In the genomic region with DNA sequence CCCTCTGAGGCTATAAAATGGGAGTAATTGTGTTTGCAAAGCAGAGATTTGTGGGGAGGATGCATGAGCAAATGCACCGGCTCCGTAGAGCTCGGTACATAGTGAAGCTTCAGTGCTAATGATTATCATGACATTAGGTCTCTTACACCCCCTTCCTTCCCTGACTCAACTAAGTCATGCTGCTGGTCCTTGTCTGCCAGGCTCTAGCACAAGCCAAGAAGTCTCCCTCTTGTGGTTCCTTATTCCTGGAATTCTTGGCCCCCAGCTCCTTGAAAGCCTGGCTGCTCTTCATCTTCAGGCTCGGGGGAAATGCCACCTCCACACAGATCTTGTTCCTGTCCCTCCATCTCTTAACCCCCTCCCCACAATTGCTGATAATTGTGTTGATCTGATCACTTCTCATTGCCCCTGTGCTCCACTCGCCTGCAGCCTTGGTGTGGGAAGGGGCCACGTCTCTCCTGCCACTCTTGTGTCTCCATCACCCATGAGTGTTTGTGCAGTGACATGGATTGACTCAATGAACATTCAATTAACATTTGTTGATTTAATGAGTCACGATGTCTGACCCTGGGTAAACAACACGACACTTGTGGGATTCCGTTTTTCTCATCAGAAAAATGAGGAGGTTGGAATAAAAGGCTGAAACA, we compare ENCODE assay signal across 18 cellular contexts. TPM values are rescaled to one million over a fixed set of nuclear protein-coding genes. Genes with fewer than 3 reads are reported as not detected.
DNase-seq lines count a peak whose midpoint lies in the region; ATAC-seq, FAIRE-seq and TF ChIP-seq lines count a peak whose summit lies in the region.
"Had no signal": no experiment of that assay in that cellular context is flagged by ENCODE, and none has a peak within 500 bp of the region (broad histone marks: within the 10 kb centered on the region; RNA-seq: fewer than 3 reads in every experiment).

No MANE protein-coding gene starts in this region.

- H2AK5ac ChIP-seq in H1 (ENCODE audit: low read depth, low read length) (no peak overlapping the region), neuronal stem cell (ENCODE audit: low read depth, low read length) (no peak overlapping the region)

- no peak overlapping the region for H2BK5ac ChIP-seq in H1 (ENCODE audit: low read depth, low read length)
- H2BK5ac ChIP-seq in neuronal stem cell (ENCODE audit: low read length): no peak overlapping the region

- H3K56ac ChIP-seq in H1 (replicated peaks; ENCODE audit: insufficient read length, low read depth, low read length): no peak overlapping the region

- peak overlapping the region; percentile 6; the same call in 1 of the 2 replicates for H2BK15ac ChIP-seq in H1 (ENCODE audit: low read length)
- H2BK15ac ChIP-seq in neuronal stem cell (ENCODE audit: low read length): no peak overlapping the region

- no peaks in the 10 kb centered on the region for H3K79me2 ChIP-seq in H1 (ENCODE audit: control insufficient read depth in 1 of 2, insufficient read depth in 2 of 2, low read length in 2 of 2)

- no peak overlapping the region for H4K91ac ChIP-seq in H1 (replicated peaks; ENCODE audit: insufficient read length, low read length)
- no peak overlapping the region for H4K91ac ChIP-seq in neuronal stem cell (ENCODE audit: low read depth, low read length, poor library complexity)

- H2AFZ ChIP-seq in H1 (ENCODE audit: low read length) (no peak overlapping the region), neuronal stem cell (ENCODE audit: low read length) (no peak overlapping the region)

- H3K14ac ChIP-seq in H1 (ENCODE audit: insufficient read length) (no peak overlapping the region), neuronal stem cell (ENCODE audit: low read length) (no peak overlapping the region)

- H4K5ac ChIP-seq in H1 (ENCODE audit: insufficient read length, low read depth, low read length): no peak overlapping the region

- no peak overlapping the region for H3K4me2 ChIP-seq in H1 (ENCODE audit: insufficient read depth in 1 of 2, low read depth in 2 of 2, low read length in 2 of 2)
- no peak overlapping the region for H3K4me2 ChIP-seq in neuronal stem cell (ENCODE audit: insufficient read depth, low read length, poor library complexity, severe bottlenecking)

- H2BK120ac ChIP-seq in H1 (replicated peaks; ENCODE audit: low read depth, low read length) (no peak overlapping the region), neuronal stem cell (ENCODE audit: low read depth, low read length) (no peak overlapping the region)

- peak; percentile 78 for DNase-seq in DMS53 (lab: John Stamatoyannopoulos, UW)
- DNase-seq in LoVo (ENCODE audit: low spot score): peak; percentile 43
- no peak for DNase-seq in H1 (ENCODE audit: low read depth in 1 of 2, low spot score in 2 of 2)
- no peak for DNase-seq in neuronal stem cell (ENCODE audit: low spot score)
- no peak for DNase-seq in Right ventricle myocardium superior
- DNase-seq in stimulated activated CD8-positive, alpha-beta memory T cell treated with anti-CD3 and anti-CD28 coated beads, Interleukin-4, amount 100 ng/mL, for 48 hours: no peak
- DNase-seq in body of pancreas: no peak
- DNase-seq: activated naive CD8-positive, alpha-beta T cell treated with anti-CD3 and anti-CD28 coated beads for 36 hours; lower lobe of right lung; natural killer cell; NCI-H2081 treated with DMSO at 0.1 percent for 48 hours had no signal

- FAIRE-seq in H1 (lab: Jason Lieb, UNC): no peak
- FAIRE-seq: small intestine had no signal

- TF ChIP-seq CTCF in H1 (IDR thresholded peaks at IDR 0.05; ENCODE audit: control extremely low read depth in 1 of 3, insufficient read depth in 1 of 3, low read depth in 1 of 3, low read length in 3 of 3) (no peak), body of pancreas (IDR thresholded peaks at IDR 0.05) (no peak)

- WGBS in H1 (ENCODE audit: extremely low coverage in 1 of 2, insufficient coverage in 1 of 2, insufficient read length in 1 of 2, insufficient replicate concordance in 2 of 2, low coverage in 1 of 2, low lambda C conversion rate in 2 of 2, missing lambda C conversion rate in 1 of 2), 2 experiments: 49% methylated on average over 9 of the region's 9 CpGs; no CpG with 5 or more reads in 1 of the 2 experiments
- no CpG with 5 or more reads among the region's 9 CpGs for WGBS in neuronal stem cell (ENCODE audit: extremely low coverage in 2 of 2, insufficient read length in 2 of 2, insufficient replicate concordance in 1 of 2), 2 donors
- 21 to 29% methylated on average over 9 of the region's 9 CpGs for WGBS in body of pancreas, 2 donors

- no peak for TF ChIP-seq EP300 in H1 (IDR thresholded peaks at IDR 0.05; ENCODE audit: borderline replicate concordance in 1 of 2, low read depth in 2 of 2, low read length in 2 of 2)

- TF ChIP-seq RAD21 in H1 (IDR thresholded peaks at IDR 0.05 in 1 of 2, conservative IDR thresholded peaks at IDR 0.05 in 1 of 2; ENCODE audit: low read depth in 2 of 2, low read length in 2 of 2): peak in 1 of 2 experiments; percentile 26; a peak in 2 of 4 replicates

- no peak overlapping the region for H3K27ac ChIP-seq in H1 (ENCODE audit: low read depth, low read length)
- H3K27ac ChIP-seq in neuronal stem cell (replicated peaks; ENCODE audit: low read length): no peak overlapping the region
- H3K27ac ChIP-seq in body of pancreas: no peak overlapping the region

- intact Hi-C loops in Right ventricle myocardium superior (cut with DNase I): loop anchor here (2.0 kb wide), 1 partner anchor 221 kb away; no protein-coding TSS in a partner anchor
- intact Hi-C loops in body of pancreas (cut with DNase I): loop anchor here (5.0 kb wide), 1 partner anchor 220 kb away; no protein-coding TSS in a partner anchor

- TF ChIP-seq POLR2A in H1 (IDR thresholded peaks at IDR 0.05; ENCODE audit: control extremely low read depth in 1 of 2, low read depth in 2 of 2, low read length in 2 of 2) (no peak), body of pancreas (IDR thresholded peaks at IDR 0.05) (no peak)

- no peaks in the 10 kb centered on the region for H3K4me1 ChIP-seq in H1 (replicated peaks in 1 of 4; ENCODE audit: control insufficient read depth in 3 of 4, insufficient read depth in 4 of 4, low read length in 3 of 4)
- no peaks in the 10 kb centered on the region for H3K4me1 ChIP-seq in neuronal stem cell (ENCODE audit: control insufficient read depth in 2 of 2, insufficient read depth in 1 of 2, low read depth in 1 of 2, low read length in 2 of 2)
- H3K4me1 ChIP-seq in body of pancreas: peaks cover 10% of the 10 kb centered on the region

- POLR2A ChIA-PET in H1 (lab: Charles Lee; ENCODE audit: partially characterized antibody): no interaction called here

- H3K4me3 ChIP-seq in H1 (ENCODE audit: extremely low read depth in 1 of 4, insufficient read depth in 2 of 4, low read depth in 3 of 4, low read length in 4 of 4) (no peak overlapping the region), neuronal stem cell (ENCODE audit: low read length in 2 of 2) (no peak overlapping the region), body of pancreas (no peak overlapping the region)
- H3K4me3 ChIP-seq: lower lobe of right lung, MG63, transverse colon had no signal

- CTCF ChIA-PET in H1 (lab: Charles Lee; ENCODE audit: partially characterized antibody): interaction anchor here (0.6 to 5.0 kb wide), 53 partner anchors 9 to 581 kb away, joined by 3 to 95 read pairs (median 5); a partner anchor contains a TSS

- H3K9ac ChIP-seq in H1 (replicated peaks in 1 of 4; ENCODE audit: extremely low read depth in 1 of 4, low read depth in 3 of 4, low read length in 3 of 4): no peak overlapping the region
- no peak overlapping the region for H3K9ac ChIP-seq in neuronal stem cell (ENCODE audit: low read depth, low read length, poor library complexity)

- no peaks in the 10 kb centered on the region for H3K36me3 ChIP-seq in H1 (ENCODE audit: control insufficient read depth in 2 of 4, insufficient read depth in 4 of 4, low read length in 3 of 4)
- no peaks in the 10 kb centered on the region for H3K36me3 ChIP-seq in neuronal stem cell (replicated peaks in 1 of 2; ENCODE audit: control insufficient read depth in 2 of 2, insufficient read depth in 2 of 2, low read length in 2 of 2)
- no peaks in the 10 kb centered on the region for H3K36me3 ChIP-seq in body of pancreas (replicated peaks in 1 of 2; ENCODE audit: insufficient read depth in 1 of 2, low read depth in 2 of 2)
- H3K36me3 ChIP-seq: ascending aorta, lower lobe of right lung, MG63, ovary, transverse colon had no signal

- H3K79me1 ChIP-seq in H1 (ENCODE audit: low read depth, low read length): no peaks in the 10 kb centered on the region
- no peaks in the 10 kb centered on the region for H3K79me1 ChIP-seq in neuronal stem cell (ENCODE audit: low read depth, low read length)

- no peak overlapping the region for H4K8ac ChIP-seq in H1 (ENCODE audit: extremely low read depth, insufficient read depth, low read length)
- no peak overlapping the region for H4K8ac ChIP-seq in neuronal stem cell (ENCODE audit: low read depth, low read length)

- H3K27me3 ChIP-seq in H1 (replicated peaks in 1 of 4; ENCODE audit: control insufficient read depth in 3 of 4, extremely low read depth in 1 of 4, insufficient read depth in 3 of 4, low read length in 3 of 4) (no peaks in the 10 kb centered on the region; a peak in 1 of 7 replicates), neuronal stem cell (ENCODE audit: control insufficient read depth in 3 of 3, insufficient read depth in 3 of 3, low read depth in 1 of 3, low read length in 3 of 3) (peaks cover 0 to 7% (median 0%) of the 10 kb centered on the region in 3 experiments), body of pancreas (no peaks in the 10 kb centered on the region)
- H3K27me3 ChIP-seq: ascending aorta, ovary, transverse colon had no signal

- H2BK12ac ChIP-seq in H1 (ENCODE audit: low read depth, low read length) (no peak overlapping the region), neuronal stem cell (ENCODE audit: low read length) (no peak overlapping the region)

- no peaks in the 10 kb centered on the region for H3K23me2 ChIP-seq in H1 (ENCODE audit: low read depth, low read length)

- H3K18ac ChIP-seq in H1 (ENCODE audit: extremely low read depth, low read length): no peak overlapping the region
- H3K18ac ChIP-seq in neuronal stem cell (ENCODE audit: low read length): peak overlapping the region; percentile 76

- H3K4ac ChIP-seq in H1 (replicated peaks; ENCODE audit: insufficient read length, low read depth, low read length): no peak overlapping the region
- H3K4ac ChIP-seq in neuronal stem cell (ENCODE audit: low read length): no peak overlapping the region

- ATAC-seq in Right ventricle myocardium superior (ENCODE audit: poor library complexity) (no peak), GM21360 (IDR thresholded peaks at IDR 0.05; ENCODE audit: unreplicated experiment) (no peak), body of pancreas (no peak)

- no peak overlapping the region for H2BK20ac ChIP-seq in H1 (ENCODE audit: low read length)

- H3K9me3 ChIP-seq in H1 (ENCODE audit: insufficient read depth in 2 of 2, low read depth in 1 of 2, low read length in 1 of 2) (no peaks in the 10 kb centered on the region; a peak in 1 of 4 replicates), neuronal stem cell (replicated peaks in 1 of 2; ENCODE audit: control insufficient read depth in 2 of 2, insufficient read depth in 1 of 2, low read depth in 1 of 2, low read length in 2 of 2) (no peaks in the 10 kb centered on the region), body of pancreas (no peaks in the 10 kb centered on the region)
- H3K9me3 ChIP-seq: lower lobe of right lung, ovary had no signal

- no peaks in the 10 kb centered on the region for H4K20me1 ChIP-seq in H1 (replicated peaks in 1 of 2; ENCODE audit: control insufficient read depth in 1 of 2, insufficient read depth in 2 of 2, low read length in 2 of 2)

- H3K23ac ChIP-seq in H1 (ENCODE audit: insufficient read length) (no peak overlapping the region), neuronal stem cell (ENCODE audit: low read depth, low read length, poor library complexity) (no peak overlapping the region)

RNA-seq across cellular contexts. Expression of a gene that starts 45.8 kb away (rescaled TPM):
- total RNA-seq in H1 (2021; fragmentation: NEBNext Ultra II Directional; extraction: Animal tissue kit (Norgen Biotek cat#: 25700)): 12.3 and 13.2 TPM in 2 replicates
- 4.8 and 7.5 TPM in 2 replicates for polyA plus RNA-seq in H1 (2011; rRNA removed)
- polyA plus RNA-seq in H1 (2011; cell fraction: cytosol; rRNA removed): 5.8 TPM
- 9.6 TPM for polyA plus RNA-seq in H1 (2011; cell fraction: nucleus; rRNA removed)
- polyA plus RNA-seq in H1 (2012, experiment 1 of 2): 5.6 to 7.7 TPM (median 5.9 TPM) in 4 replicates
- 2.1 TPM for polyA plus RNA-seq in H1 (2012, experiment 2 of 2)
- polyA plus RNA-seq in H1 (2013, experiment 1 of 2): 6.5 TPM
- polyA plus RNA-seq in H1 (2013, experiment 2 of 2): 7.3 TPM
- 23.0 and 28.8 TPM in 2 replicates for polyA minus RNA-seq in H1 (2011; rRNA and poly(A)+ RNA removed)
- 7.9 TPM for polyA minus RNA-seq in H1 (2011; cell fraction: cytosol; rRNA and poly(A)+ RNA removed)
- polyA minus RNA-seq in H1 (2011; cell fraction: nucleus; rRNA and poly(A)+ RNA removed): 4.7 TPM
- 7.1 TPM for polyA plus RNA-seq in neuronal stem cell (2013, experiment 1 of 2)
- 7.3 TPM for polyA plus RNA-seq in neuronal stem cell (2013, experiment 2 of 2)
- total RNA-seq in Right ventricle myocardium superior (6.4 TPM), body of pancreas (1 to 10 TPM; 6.7 to 9.9 TPM)
- total RNA-seq: activated naive CD8-positive, alpha-beta T cell treated with anti-CD3 and anti-CD28 coated beads for 36 hours; ascending aorta; lower lobe of right lung; natural killer cell had no signal
- polyA plus RNA-seq: BJ had no signal

Comparison
In these comparisons a context has a peak if more than half of its experiments do, and no peak if none do; other contexts are left out.
1. DNase-seq: peak in DMS53 (single experiment) and LoVo (single experiment); none in H1 (0 of 2), neuronal stem cell (single experiment), Right ventricle myocardium superior (single experiment), stimulated activated CD8-positive, alpha-beta memory T cell treated with anti-CD3 and anti-CD28 coated beads, Interleukin-4, amount 100 ng/mL, for 48 hours (single experiment) and body of pancreas (0 of 4).